Comparison of ENCODE assay signal across 22 cellular contexts in the genomic region with DNA sequence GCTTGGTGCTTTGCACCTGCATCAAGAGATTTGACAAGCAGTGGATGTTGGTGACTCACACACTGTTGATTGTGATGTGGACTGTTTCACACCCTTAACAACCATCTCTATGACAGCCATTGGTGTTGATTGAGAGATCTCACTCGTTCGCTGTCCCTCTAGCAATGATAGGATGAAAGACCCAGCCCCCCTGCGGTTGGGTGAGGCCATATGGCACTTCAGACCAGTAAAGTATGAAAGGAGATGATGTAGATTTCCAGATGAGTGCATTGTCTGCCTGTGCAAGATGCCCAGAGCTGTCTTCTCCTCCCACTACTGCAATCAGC.
DNase-seq lines count a peak whose midpoint lies in the region; ATAC-seq and TF ChIP-seq lines count a peak whose summit lies in the region.
"Had no signal": no experiment of that assay in that cellular context is flagged by ENCODE, and none has a peak within 500 bp of the region (broad histone marks: within the 10 kb centered on the region; RNA-seq: fewer than 3 reads in every experiment).

No MANE protein-coding gene starts in this region.

- no peak overlapping the region for H3K18ac ChIP-seq in mesenchymal stem cell (ENCODE audit: low read depth in 1 of 2, low read length in 2 of 2)

- H2BK120ac ChIP-seq in mesenchymal stem cell (ENCODE audit: low read depth, low read length): no peak overlapping the region

- H2AFZ ChIP-seq in mesenchymal stem cell (ENCODE audit: low read depth, low read length) (no peak overlapping the region), SK-N-SH (ENCODE audit: low read depth) (no peak overlapping the region)

- H3K9ac ChIP-seq in mesenchymal stem cell (ENCODE audit: low read length) (no peak overlapping the region), SK-N-SH (no peak overlapping the region)

- no peaks in the 10 kb centered on the region for H3K9me3 ChIP-seq in mesenchymal stem cell (ENCODE audit: control insufficient read depth, low read length)
- no peaks in the 10 kb centered on the region for H3K9me3 ChIP-seq in SK-N-SH
- no peaks in the 10 kb centered on the region for H3K9me3 ChIP-seq in right atrium auricular region
- H3K9me3 ChIP-seq: breast epithelium, left lung, upper lobe of right lung had no signal

- no peaks in the 10 kb centered on the region for H3K9me2 ChIP-seq in SK-N-SH

- peak; percentile 12 for ATAC-seq in HG03066 (IDR thresholded peaks at IDR 0.05; ENCODE audit: low read depth, unreplicated experiment)
- ATAC-seq in HG02938 (IDR thresholded peaks at IDR 0.05; ENCODE audit: unreplicated experiment): no peak
- ATAC-seq: activated CD4-positive, CD25-positive, alpha-beta regulatory T cell treated with anti-CD3 and anti-CD28 coated beads, Interleukin-2, amount 50 U/mL, for 24 hours; left lung; sciatic nerve; upper lobe of right lung had no signal

- H3K4me3 ChIP-seq in GM12865 (ENCODE audit: low read depth, low read length) (no peak overlapping the region), mesenchymal stem cell (ENCODE audit: insufficient read depth in 1 of 2, low read depth in 1 of 2, low read length in 2 of 2) (no peak overlapping the region), SK-N-SH (ENCODE audit: low read depth in 2 of 2, low read length in 1 of 2) (no peak overlapping the region), right atrium auricular region (no peak overlapping the region)
- H3K4me3 ChIP-seq: breast epithelium, left lung, upper lobe of right lung had no signal

- H3F3A ChIP-seq in SK-N-SH (replicated peaks; ENCODE audit: insufficient read depth): no peaks in the 10 kb centered on the region

- H3K4ac ChIP-seq in mesenchymal stem cell (ENCODE audit: low read depth in 1 of 2, low read length in 2 of 2): no peak overlapping the region

- no peak overlapping the region for H2BK12ac ChIP-seq in mesenchymal stem cell (ENCODE audit: low read length in 2 of 2)

- no peak overlapping the region for H4K91ac ChIP-seq in mesenchymal stem cell (ENCODE audit: low read length)

- H3K23ac ChIP-seq in mesenchymal stem cell (ENCODE audit: low read length in 2 of 2): no peak overlapping the region

- no peak overlapping the region for H2BK15ac ChIP-seq in mesenchymal stem cell (ENCODE audit: low read depth, poor library complexity, severe bottlenecking)

- CTCF ChIA-PET in SK-N-SH (lab: Yijun Ruan, JAX): interaction anchor here (0.7 to 2.6 kb wide), 4 partner anchors 16 to 502 kb away, joined by 4 to 13 read pairs (median 6); no protein-coding TSS in a partner anchor

- H3K4me2 ChIP-seq in mesenchymal stem cell (ENCODE audit: low read length, poor library complexity, severe bottlenecking) (no peak overlapping the region), SK-N-SH (no peak overlapping the region)

- peaks cover 13 to 18% of the 10 kb centered on the region in 2 experiments for H3K27me3 ChIP-seq in mesenchymal stem cell (ENCODE audit: control insufficient read depth in 1 of 2, insufficient read depth in 1 of 2, low read length in 2 of 2)
- H3K27me3 ChIP-seq in SK-N-SH (ENCODE audit: insufficient read depth): peaks cover 4% of the 10 kb centered on the region; the same call in 1 of the 2 replicates
- no peaks in the 10 kb centered on the region for H3K27me3 ChIP-seq in right atrium auricular region
- H3K27me3 ChIP-seq: breast epithelium, left lung, upper lobe of right lung had no signal

- H3K14ac ChIP-seq in mesenchymal stem cell (ENCODE audit: low read length in 2 of 2): no peak overlapping the region

- no peaks in the 10 kb centered on the region for H3K79me1 ChIP-seq in mesenchymal stem cell (replicated peaks; ENCODE audit: low read length, poor library complexity, severe bottlenecking)

- H3K36me3 ChIP-seq in mesenchymal stem cell (ENCODE audit: control insufficient read depth in 1 of 2, insufficient read depth in 2 of 2, low read depth in 1 of 2, low read length in 2 of 2): no peaks in the 10 kb centered on the region
- no peaks in the 10 kb centered on the region for H3K36me3 ChIP-seq in SK-N-SH (replicated peaks in 1 of 2; ENCODE audit: control insufficient read depth in 1 of 2, insufficient read depth in 2 of 2, low read length in 1 of 2)
- H3K36me3 ChIP-seq in right atrium auricular region: no peaks in the 10 kb centered on the region
- H3K36me3 ChIP-seq: breast epithelium, left lung, upper lobe of right lung had no signal

- DNase-seq in GM12865 (ENCODE audit: low read depth): peak; percentile 8
- DNase-seq in NCI-H82 treated with DMSO at 0.1 percent for 48 hours (lab: John Stamatoyannopoulos, UW; ENCODE audit: unreplicated experiment): peak; percentile 70
- no peak for DNase-seq in mesenchymal stem cell
- no peak for DNase-seq in stimulated activated naive CD4-positive, alpha-beta T cell (lab: John Stamatoyannopoulos, UW)
- no peak for DNase-seq in SK-N-SH
- DNase-seq in right atrium auricular region (ENCODE audit: low spot score): no peak
- DNase-seq: activated effector memory CD4-positive, alpha-beta T cell treated with Interleukin-2 at 50 U/mL for 16 hours; CD4-positive, CD25-positive, alpha-beta regulatory T cell; DND-41; IMR-90; left lung; MM.1S; NCI-H1694 treated with DMSO at 0.1 percent for 48 hours; nucleus accumbens; OCI-M1; SHP77 treated with DMSO at 0.1 percent for 48 hours; upper lobe of right lung had no signal

- H3K27ac ChIP-seq in mesenchymal stem cell (ENCODE audit: low read length, poor library complexity, severe bottlenecking) (no peak overlapping the region), SK-N-SH (ENCODE audit: low read depth in 2 of 2, low read length in 1 of 2) (no peak overlapping the region), right atrium auricular region (no peak overlapping the region)
- H3K27ac ChIP-seq: breast epithelium, left lung, upper lobe of right lung had no signal

- TF ChIP-seq CTCF in GM12865 (IDR thresholded peaks at IDR 0.05; ENCODE audit: insufficient read depth, low read depth, low read length, missing control alignments): no peak
- TF ChIP-seq CTCF in SK-N-SH (IDR thresholded peaks at IDR 0.05): no peak
- no peak for TF ChIP-seq CTCF in right atrium auricular region (IDR thresholded peaks at IDR 0.05)

- H4K20me1 ChIP-seq in SK-N-SH (ENCODE audit: insufficient read depth): no peaks in the 10 kb centered on the region

- POLR2A ChIA-PET in SK-N-SH (lab: Yijun Ruan, JAX): no interaction called here

- no peak overlapping the region for H2AK5ac ChIP-seq in mesenchymal stem cell (ENCODE audit: low read length, severe bottlenecking)

- no peaks in the 10 kb centered on the region for H3K79me2 ChIP-seq in SK-N-SH (ENCODE audit: insufficient read depth)

- H4K8ac ChIP-seq in mesenchymal stem cell (ENCODE audit: low read length): peak overlapping the region; percentile 56

- TF ChIP-seq EP300 in SK-N-SH (IDR thresholded peaks at IDR 0.05; ENCODE audit: borderline replicate concordance in 1 of 2, low read depth in 1 of 2, low read length in 1 of 2): no peak

- 93% methylated on average over 3 of the region's 3 CpGs for WGBS in mesenchymal stem cell
- WGBS in SK-N-SH (ENCODE audit: low lambda C conversion rate): 73% methylated on average over 3 of the region's 3 CpGs

- TF ChIP-seq RAD21 in SK-N-SH (IDR thresholded peaks at IDR 0.05; ENCODE audit: low read length): no peak

- H2BK5ac ChIP-seq in mesenchymal stem cell (ENCODE audit: low read depth, low read length, poor library complexity, severe bottlenecking): no peak overlapping the region

- H3K4me1 ChIP-seq in mesenchymal stem cell (ENCODE audit: control insufficient read depth, insufficient read depth, low read depth, low read length) (no peaks in the 10 kb centered on the region), SK-N-SH (ENCODE audit: control insufficient read depth in 1 of 2, insufficient read depth in 2 of 2, low read depth in 1 of 2, low read length in 1 of 2) (no peaks in the 10 kb centered on the region), right atrium auricular region (no peaks in the 10 kb centered on the region)
- H3K4me1 ChIP-seq: breast epithelium, left lung, upper lobe of right lung had no signal

TF ChIP-seq in SK-N-SH, 30 proteins besides CTCF, POLR2A, EP300 and RAD21:
- TF ChIP-seq SMC3 (IDR thresholded peaks at IDR 0.05; ENCODE audit: low read depth, low read length): no peak
- TF ChIP-seq, protein P1, sequence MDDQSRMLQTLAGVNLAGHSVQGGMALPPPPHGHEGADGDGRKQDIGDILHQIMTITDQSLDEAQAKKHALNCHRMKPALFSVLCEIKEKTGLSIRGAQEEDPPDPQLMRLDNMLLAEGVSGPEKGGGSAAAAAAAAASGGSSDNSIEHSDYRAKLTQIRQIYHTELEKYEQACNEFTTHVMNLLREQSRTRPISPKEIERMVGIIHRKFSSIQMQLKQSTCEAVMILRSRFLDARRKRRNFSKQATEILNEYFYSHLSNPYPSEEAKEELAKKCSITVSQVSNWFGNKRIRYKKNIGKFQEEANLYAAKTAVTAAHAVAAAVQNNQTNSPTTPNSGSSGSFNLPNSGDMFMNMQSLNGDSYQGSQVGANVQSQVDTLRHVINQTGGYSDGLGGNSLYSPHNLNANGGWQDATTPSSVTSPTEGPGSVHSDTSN (IDR thresholded peaks at IDR 0.05): no peak
- no peak for TF ChIP-seq TAF1 (IDR thresholded peaks at IDR 0.05; ENCODE audit: borderline replicate concordance, low read depth, low read length)
- TF ChIP-seq FOXM1 (IDR thresholded peaks at IDR 0.05; ENCODE audit: low read depth): no peak
- TF ChIP-seq, protein P2, sequence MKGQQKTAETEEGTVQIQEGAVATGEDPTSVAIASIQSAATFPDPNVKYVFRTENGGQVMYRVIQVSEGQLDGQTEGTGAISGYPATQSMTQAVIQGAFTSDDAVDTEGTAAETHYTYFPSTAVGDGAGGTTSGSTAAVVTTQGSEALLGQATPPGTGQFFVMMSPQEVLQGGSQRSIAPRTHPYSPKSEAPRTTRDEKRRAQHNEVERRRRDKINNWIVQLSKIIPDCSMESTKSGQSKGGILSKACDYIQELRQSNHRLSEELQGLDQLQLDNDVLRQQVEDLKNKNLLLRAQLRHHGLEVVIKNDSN (IDR thresholded peaks at IDR 0.05; ENCODE audit: borderline replicate concordance, low read depth): no peak

Comparison
In these comparisons a context has a peak if more than half of its experiments do, and no peak if none do; other contexts are left out.
1. DNase-seq: peak in GM12865 (single experiment) and NCI-H82 treated with DMSO at 0.1 percent for 48 hours (single experiment); none in mesenchymal stem cell (single experiment), stimulated activated naive CD4-positive, alpha-beta T cell (0 of 6), SK-N-SH (single experiment) and right atrium auricular region (single experiment).